Comparison of ENCODE assay signal across 34 cellular contexts in genomic region chr11:32233928-32234327, GRCh38.
"Had no signal": no experiment of that assay in that cellular context is flagged by ENCODE, and none has a peak within 500 bp of the region (broad histone marks: within the 10 kb centered on the region; RNA-seq: fewer than 3 reads in every experiment).

No MANE protein-coding gene starts in this region.

- H3K4me1 ChIP-seq: adrenal gland, ascending aorta, body of pancreas, breast epithelium had no signal

- H3K27ac ChIP-seq: adrenal gland, ascending aorta, body of pancreas, brain microvascular endothelial cell, breast epithelium, cardiac muscle cell had no signal

- DNase-seq: activated effector memory CD4-positive, alpha-beta T cell treated with anti-CD3 and anti-CD28 coated beads, Interleukin-2, amount 50 U/mL, for 16 hours; activated effector memory CD4-positive, alpha-beta T cell treated with Interleukin-2 at 50 U/mL for 16 hours; activated gamma-delta T cell; activated gamma-delta T cell treated with Interleukin-2 at 50 U/mL for 16 hours; activated naive CD4-positive, alpha-beta T cell; activated naive CD4-positive, alpha-beta T cell treated with anti-CD3 and anti-CD28 coated beads for 36 hours; activated naive CD4-positive, alpha-beta T cell treated with anti-CD3 and anti-CD28 coated beads, Interleukin-2, amount 10 ng/mL, durations not matched to agents 7 days and 5 days; activated naive CD4-positive, alpha-beta T cell treated with anti-CD3 and anti-CD28 coated beads, Interleukin-2, amount 50 U/mL, for 16 hours; activated naive CD4-positive, alpha-beta T cell treated with Interleukin-2 at 50 U/mL for 16 hours; activated naive CD8-positive, alpha-beta T cell treated with anti-CD3 and anti-CD28 coated beads for 36 hours; activated naive CD8-positive, alpha-beta T cell treated with anti-CD3 and anti-CD28 coated beads, Interleukin-2, amount 10 ng/mL, durations not matched to agents 7 days and 5 days; activated naive CD8-positive, alpha-beta T cell treated with anti-CD3 and anti-CD28 coated beads, Interleukin-2, amount 50 U/mL, for 24 hours; activated T-cell treated with anti-CD3 and anti-CD28 coated beads, Interleukin-2, amount 50 U/mL, for 1 hour; activated T-cell treated with anti-CD3 and anti-CD28 coated beads, Interleukin-2, amount 50 U/mL, for 24 hours; activated T-cell treated with anti-CD3 and anti-CD28 coated beads, Interleukin-2, amount 50 U/mL, for 4 hours; activated T-cell treated with anti-CD3 and anti-CD28 coated beads, Interleukin-2, amount 50 U/mL, for 48 hours; activated T-cell treated with anti-CD3 and anti-CD28 coated beads, Interleukin-2, amount 50 U/mL, for 72 hours; adrenal gland; amniotic stem cell; amygdala; anterior cingulate cortex; aorta; body of pancreas; brain microvascular endothelial cell; caudate nucleus; central memory CD4-positive, alpha-beta T cell; cerebellar nuclear complex had no signal

- H3K36me3 ChIP-seq: adrenal gland, ascending aorta, brain microvascular endothelial cell, breast epithelium, cardiac muscle cell had no signal

- H3K27me3 ChIP-seq: adrenal gland, ascending aorta, body of pancreas, brain microvascular endothelial cell, breast epithelium had no signal

- H3K4me3 ChIP-seq: adrenal gland, ascending aorta, body of pancreas, breast epithelium, cardiac muscle cell had no signal

- ATAC-seq: activated naive CD4-positive, alpha-beta T cell treated with anti-CD3 and anti-CD28 coated beads, Interleukin-2, amount 50 U/mL, for 72 hours; activated naive CD8-positive, alpha-beta T cell treated with anti-CD3 and anti-CD28 coated beads, Interleukin-2, amount 50 U/mL, for 24 hours; activated T-cell treated with anti-CD3 and anti-CD28 coated beads, Interleukin-2, amount 50 U/mL, for 4 hours; activated T-cell treated with anti-CD3 and anti-CD28 coated beads, Interleukin-2, amount 50 U/mL, for 72 hours; activated T-helper 17 cell treated with anti-CD3 and anti-CD28 coated beads, Interleukin-2, amount 50 U/mL, for 72 hours; body of pancreas had no signal

- H3K9me3 ChIP-seq: adrenal gland, ascending aorta, body of pancreas, breast epithelium had no signal

- FAIRE-seq: astrocyte, bronchial epithelial cell had no signal
